Comparison of ENCODE assay signal across 23 cellular contexts in the genomic region with DNA sequence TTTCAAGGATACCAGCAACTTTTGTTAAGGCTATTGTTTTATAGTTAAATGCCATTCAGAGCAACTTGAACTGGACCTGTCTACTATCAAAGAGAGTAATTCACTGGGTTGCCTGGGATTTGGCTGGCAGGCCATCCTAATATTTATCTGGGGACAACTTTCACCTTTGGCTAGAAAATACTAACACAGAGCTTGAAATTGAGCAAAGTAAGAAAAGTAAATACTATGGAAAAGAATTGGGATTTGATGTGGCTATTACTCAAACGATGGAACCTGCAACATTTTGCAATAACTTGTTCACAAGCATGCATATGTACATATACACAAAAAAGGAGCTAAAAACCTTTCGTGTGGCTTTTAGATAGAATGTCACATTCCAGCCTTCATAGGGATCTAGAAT.
"Had no signal": no experiment of that assay in that cellular context is flagged by ENCODE, and none has a peak within 500 bp of the region (broad histone marks: within the 10 kb centered on the region; RNA-seq: fewer than 3 reads in every experiment).

No MANE protein-coding gene starts in this region.

- H3K27ac Mint-ChIP-seq: dendritic cell treated with granulocyte-macrophage colony-stimulating factor and Interleukin-4, amounts not matched to agents 40 ng/mL and 50 ng/mL, for 4 days; effector memory CD8-positive, alpha-beta T cell; endodermal cell; immature natural killer cell; mesothelial cell of epicardium; naive B cell; naive thymus-derived CD8-positive, alpha-beta T cell had no signal

- H3K27ac ChIP-seq: colonic mucosa, epithelial cell of prostate, foreskin keratinocyte, gastroesophageal sphincter, heart left ventricle, hepatocyte, left ventricle myocardium inferior, lower lobe of right lung had no signal

- H3K36me3 ChIP-seq: colonic mucosa, gastroesophageal sphincter, heart left ventricle, left ventricle myocardium inferior, lower lobe of right lung had no signal

- H3K4me1 ChIP-seq: colonic mucosa, foreskin keratinocyte had no signal

- ATAC-seq: effector memory CD8-positive, alpha-beta T cell; esophagus mucosa; foreskin keratinocyte; gastroesophageal sphincter; heart left ventricle; lower lobe of right lung; mucosa of descending colon; naive thymus-derived CD8-positive, alpha-beta T cell had no signal

- DNase-seq: colonic mucosa; cortex of kidney; effector CD8-positive, alpha-beta T cell; effector memory CD8-positive, alpha-beta T cell; endodermal cell; erythroblast; foreskin keratinocyte; heart left ventricle; hypothalamus; immature natural killer cell; left cardiac atrium; left ventricle myocardium inferior; lower lobe of right lung; mesenchymal stem cell; mucosa of descending colon; naive B cell; naive thymus-derived CD8-positive, alpha-beta T cell had no signal

- H3K4me3 Mint-ChIP-seq: dendritic cell treated with granulocyte-macrophage colony-stimulating factor and Interleukin-4, amounts not matched to agents 40 ng/mL and 50 ng/mL, for 4 days; effector memory CD8-positive, alpha-beta T cell; endodermal cell; immature natural killer cell; mesothelial cell of epicardium; naive B cell; naive thymus-derived CD8-positive, alpha-beta T cell had no signal

- H3K9me3 Mint-ChIP-seq: dendritic cell treated with granulocyte-macrophage colony-stimulating factor and Interleukin-4, amounts not matched to agents 40 ng/mL and 50 ng/mL, for 4 days; effector memory CD8-positive, alpha-beta T cell; endodermal cell; immature natural killer cell; mesothelial cell of epicardium; naive B cell; naive thymus-derived CD8-positive, alpha-beta T cell had no signal

- H3K27me3 Mint-ChIP-seq: dendritic cell treated with granulocyte-macrophage colony-stimulating factor and Interleukin-4, amounts not matched to agents 40 ng/mL and 50 ng/mL, for 4 days; effector memory CD8-positive, alpha-beta T cell; naive B cell; naive thymus-derived CD8-positive, alpha-beta T cell had no signal

- H3K4me1 Mint-ChIP-seq: endodermal cell, immature natural killer cell had no signal

- H3K9me3 ChIP-seq: colonic mucosa, gastroesophageal sphincter, heart left ventricle, left ventricle myocardium inferior, lower lobe of right lung, mucosa of descending colon had no signal

- H3K4me3 ChIP-seq: colonic mucosa, gastroesophageal sphincter, heart left ventricle, hepatocyte, left ventricle myocardium inferior, lower lobe of right lung, mucosa of descending colon had no signal

- H3K27me3 ChIP-seq: colonic mucosa, foreskin keratinocyte, gastroesophageal sphincter, heart left ventricle, hepatocyte had no signal

- H3K36me3 Mint-ChIP-seq: mesothelial cell of epicardium had no signal
